Comparison of ENCODE assay signal across 8 cellular contexts in genomic region chr7:2399848-2400587, GRCh38. TPM values are rescaled to one million over a fixed set of nuclear protein-coding genes. Genes with fewer than 3 reads are reported as not detected.
A peak's percentile ranks its signal among the peaks of the same experiment; 100 is the strongest.
DNase-seq lines count a peak whose midpoint lies in the region; ATAC-seq and TF ChIP-seq lines count a peak whose summit lies in the region.

No MANE protein-coding gene starts in this region.

- TF ChIP-seq CTCF in GM12865 (IDR thresholded peaks at IDR 0.05; ENCODE audit: insufficient read depth, low read depth, low read length, missing control alignments) (no peak), foreskin fibroblast (IDR thresholded peaks at IDR 0.05; ENCODE audit: low read depth, low read length) (no peak), omental fat pad (IDR thresholded peaks at IDR 0.05) (no peak)

- H3K4me1 Mint-ChIP-seq in activated CD4-positive, alpha-beta memory T cell treated with anti-CD3 and anti-CD28 coated beads for 36 hours (ENCODE audit: low read depth): peaks cover 23% of the 10 kb centered on the region

- ATAC-seq in omental fat pad (ENCODE audit: low FRiP score): no peak
- no peak for ATAC-seq in HG03442 (IDR thresholded peaks at IDR 0.05; ENCODE audit: unreplicated experiment)

- intact Hi-C loops in activated CD4-positive, alpha-beta memory T cell treated with anti-CD3 and anti-CD28 coated beads for 36 hours (cut with micrococcal nuclease): loop anchor here (5.0 kb wide), 2 partner anchors 122 to 232 kb away; partner anchors contain the start of gene TTYH3

- H3K9me3 Mint-ChIP-seq in activated CD4-positive, alpha-beta memory T cell treated with anti-CD3 and anti-CD28 coated beads for 36 hours: no peaks in the 10 kb centered on the region

- H3K4me3 Mint-ChIP-seq in activated CD4-positive, alpha-beta memory T cell treated with anti-CD3 and anti-CD28 coated beads for 36 hours: no peak overlapping the region

- CTCF ChIA-PET in activated CD4-positive, alpha-beta memory T cell treated with anti-CD3 and anti-CD28 coated beads for 36 hours (lab: Charles Lee): no interaction called here

- peak overlapping the region; percentile 25 for H3K27ac Mint-ChIP-seq in activated CD4-positive, alpha-beta memory T cell treated with anti-CD3 and anti-CD28 coated beads for 36 hours

- no peaks in the 10 kb centered on the region for H3K27me3 Mint-ChIP-seq in activated CD4-positive, alpha-beta memory T cell treated with anti-CD3 and anti-CD28 coated beads for 36 hours

- DNase-seq in GM12865 (ENCODE audit: low read depth): peak; percentile 74
- peak; percentile 19 for DNase-seq in NCI-H146 treated with DMSO at 0.1 percent for 48 hours (lab: John Stamatoyannopoulos, UW; ENCODE audit: unreplicated experiment)
- DNase-seq in activated CD4-positive, alpha-beta memory T cell treated with anti-CD3 and anti-CD28 coated beads for 36 hours: peak; percentile 44
- DNase-seq in foreskin fibroblast: peak; percentile 88 to 95
- DNase-seq in omental fat pad (ENCODE audit: low spot score): peak; percentile 64
- no peak for DNase-seq in T-helper 9 cell
- no peak for DNase-seq in GM19240 (ENCODE audit: insufficient read length, low spot score)

- no peaks in the 10 kb centered on the region for H3K36me3 Mint-ChIP-seq in activated CD4-positive, alpha-beta memory T cell treated with anti-CD3 and anti-CD28 coated beads for 36 hours

- no peak overlapping the region for H3K4me3 ChIP-seq in GM12865 (ENCODE audit: low read depth, low read length)
- H3K4me3 ChIP-seq in foreskin fibroblast (ENCODE audit: low read depth in 1 of 2, low read length in 2 of 2): no peak overlapping the region

- POLR2A ChIA-PET in activated CD4-positive, alpha-beta memory T cell treated with anti-CD3 and anti-CD28 coated beads for 36 hours (lab: Charles Lee): no interaction called here

RNA-seq across cellular contexts. Expression of gene CHST12, which starts 3.4 kb away (rescaled TPM):
- 1 to 10 TPM; 3.7 to 3.9 TPM for total RNA-seq in activated CD4-positive, alpha-beta memory T cell treated with anti-CD3 and anti-CD28 coated beads for 36 hours
- 10 to 100 TPM in 3 of 4 donors, 1 to 10 TPM in 1; 7.9 to 18.3 (median 11.3) TPM for total RNA-seq in omental fat pad

RNA-seq across cellular contexts. Expression of gene EIF3B, which starts 45.4 kb away (rescaled TPM):
- total RNA-seq in activated CD4-positive, alpha-beta memory T cell treated with anti-CD3 and anti-CD28 coated beads for 36 hours: 100 to 1,000 TPM; 179 to 182 TPM
- 100 to 1,000 TPM; 116 to 251 (median 122) TPM for total RNA-seq in omental fat pad

Comparison
In these comparisons a context has a peak if more than half of its experiments do, and no peak if none do; other contexts are left out.
1. DNase-seq: peak in GM12865 (single experiment), NCI-H146 treated with DMSO at 0.1 percent for 48 hours (single experiment), activated CD4-positive, alpha-beta memory T cell treated with anti-CD3 and anti-CD28 coated beads for 36 hours (single experiment), foreskin fibroblast (2 of 2) and omental fat pad (single experiment); none in T-helper 9 cell (single experiment) and GM19240 (single experiment).